In the genomic region with DNA sequence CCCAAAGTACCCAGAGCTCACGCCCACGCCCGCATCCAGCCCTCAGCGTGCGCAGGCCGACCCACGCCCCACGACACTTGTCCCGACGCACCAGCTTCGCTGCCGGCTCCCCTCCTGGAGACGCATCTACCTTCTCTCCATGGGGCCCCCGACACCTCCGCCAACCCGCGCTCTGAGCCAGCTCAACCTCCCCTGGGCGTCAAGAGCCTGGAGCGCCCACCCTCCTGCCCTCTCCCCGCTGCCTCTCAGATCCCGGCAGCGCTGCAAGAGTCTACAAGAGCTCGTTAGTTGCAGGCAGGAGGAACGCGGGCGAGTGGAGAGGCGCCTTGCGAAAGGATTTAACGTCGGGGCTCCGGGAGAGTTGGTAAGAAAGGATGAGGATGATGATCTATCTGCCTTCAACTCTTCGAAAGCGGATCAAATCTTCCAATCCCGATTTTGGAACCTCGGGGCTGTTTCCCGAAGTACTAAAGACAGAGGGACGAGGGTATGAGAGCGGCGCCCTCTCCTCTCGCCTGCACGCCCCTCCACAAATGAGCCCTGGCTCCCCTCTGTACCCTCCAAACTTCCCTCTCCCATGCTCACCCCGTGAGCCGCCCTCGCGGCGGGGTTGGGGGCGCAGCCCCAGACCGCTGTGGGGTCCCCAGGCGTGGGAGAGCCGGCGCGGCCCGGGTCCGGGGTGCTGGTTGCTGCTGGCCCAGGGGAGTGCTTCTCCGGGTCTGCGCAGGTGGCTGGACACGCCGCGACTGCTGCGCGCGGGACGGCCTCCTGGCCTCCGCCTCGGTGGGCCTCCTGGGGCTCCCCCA, we compare ENCODE assay signal across 9 cellular contexts. TPM values are rescaled to one million over a fixed set of nuclear protein-coding genes. Genes with fewer than 3 reads are reported as not detected.
DNase-seq lines count a peak whose midpoint lies in the region; TF ChIP-seq lines count a peak whose summit lies in the region.
"Had no signal": no experiment of that assay in that cellular context is flagged by ENCODE, and none has a peak within 500 bp of the region (broad histone marks: within the 10 kb centered on the region; RNA-seq: fewer than 3 reads in every experiment).

No MANE protein-coding gene starts in this region.

- H3K36me3 Mint-ChIP-seq in osteocyte (ENCODE audit: unreplicated experiment): peaks cover 9% of the 10 kb centered on the region

- H3K27me3 Mint-ChIP-seq in osteocyte (ENCODE audit: unreplicated experiment): no peaks in the 10 kb centered on the region

- POLR2A ChIA-PET in BJ (lab: Charles Lee): no interaction called here
- POLR2A ChIA-PET in RWPE1 (lab: Yijun Ruan, JAX; ENCODE audit: low non-redundant PET): interaction anchor here (0.5 to 0.7 kb wide), 3 partner anchors 34 to 45 kb away, joined by 3 to 6 read pairs (median 3); no protein-coding TSS in a partner anchor

- DNase-seq in BJ (ENCODE audit: low read depth) (no peak), RWPE1 (ENCODE audit: low spot score) (no peak), fibroblast of gingiva (ENCODE audit: low read depth) (peak; percentile 44), osteocyte (ENCODE audit: extremely low spot score, unreplicated experiment) (no peak), epidermal melanocyte (ENCODE audit: insufficient read length, low spot score) (no peak), NCI-H1694 treated with DMSO at 0.1 percent for 48 hours (lab: John Stamatoyannopoulos, UW) (no peak), NCI-H2081 (lab: John Stamatoyannopoulos, UW) (no peak), SJCRH30 (no peak)
- DNase-seq: NCI-H446 treated with DMSO at 0.1 percent for 48 hours had no signal

- H3K27me3 ChIP-seq in BJ (ENCODE audit: control insufficient read depth, insufficient read depth, low read length) (no peaks in the 10 kb centered on the region), SJCRH30 (no peaks in the 10 kb centered on the region)

- H3K36me3 ChIP-seq in BJ (ENCODE audit: control insufficient read depth, insufficient read depth, low read length) (no peaks in the 10 kb centered on the region), SJCRH30 (no peaks in the 10 kb centered on the region)

- CTCF ChIA-PET in BJ (lab: Yijun Ruan, JAX): interaction anchor here (0.7 to 6.4 kb wide), 42 partner anchors 8 to 247 kb away, joined by 3 to 117 read pairs (median 5); a partner anchor contains a TSS
- CTCF ChIA-PET in RWPE1 (lab: Yijun Ruan, JAX): interaction anchor here (0.5 to 2.7 kb wide), 13 partner anchors 21 to 193 kb away, joined by 3 to 15 read pairs (median 3); no protein-coding TSS in a partner anchor

- H3K4me1 Mint-ChIP-seq in osteocyte (ENCODE audit: unreplicated experiment): peaks cover 72% of the 10 kb centered on the region

- no peaks in the 10 kb centered on the region for H3K9me3 ChIP-seq in SJCRH30 (replicated peaks)

- H3K27ac ChIP-seq in RWPE1 (peak overlapping the region; percentile 84), SJCRH30 (no peak overlapping the region)

- H3K27ac Mint-ChIP-seq in osteocyte (ENCODE audit: unreplicated experiment): peak overlapping the region; percentile 59

- H3K4me3 Mint-ChIP-seq in osteocyte (ENCODE audit: unreplicated experiment): peak overlapping the region; percentile 88

- H3K4me3 ChIP-seq in BJ (ENCODE audit: low read depth, low read length): peak overlapping the region; percentile 69
- no peak overlapping the region for H3K4me3 ChIP-seq in SJCRH30

- H3K4me1 ChIP-seq in SJCRH30: peaks cover 18% of the 10 kb centered on the region

- no peak for TF ChIP-seq CTCF in BJ (IDR thresholded peaks at IDR 0.05; ENCODE audit: insufficient read depth, low read depth, low read length)
- no peak for TF ChIP-seq CTCF in RWPE1 (conservative IDR thresholded peaks at IDR 0.05; ENCODE audit: low read depth)
- no peak for TF ChIP-seq CTCF in osteocyte (IDR thresholded peaks at IDR 0.05)

- no peaks in the 10 kb centered on the region for H3K9me3 Mint-ChIP-seq in osteocyte (ENCODE audit: unreplicated experiment)

RNA-seq across cellular contexts. Expression of a gene that starts 1.0 kb away (rescaled TPM):
- 27.5 and 41.1 TPM in 2 replicates for polyA plus RNA-seq in BJ (2011; rRNA removed)
- 23.2 and 23.7 TPM in 2 replicates for polyA minus RNA-seq in BJ (2011; rRNA and poly(A)+ RNA removed)
- total RNA-seq in osteocyte: 377 and 379 TPM in 2 replicates
- total RNA-seq in SJCRH30 (2014; rRNA removed; shearing (Covaris generic)): 0.61 and 0.84 TPM in 2 replicates

Comparison
In these comparisons a context has a peak if more than half of its experiments do, and no peak if none do; other contexts are left out.
1. RNA of a gene that starts 1.0 kb away (total RNA-seq): 377 to 379 TPM in osteocyte; 0.61 to 0.84 TPM in SJCRH30; every median in the first group is over 100 times any median in the second.